ENCODE assay signal across 35 cellular contexts in genomic region chr1:230651235-230651634, GRCh38.
"Had no signal": no experiment of that assay in that cellular context is flagged by ENCODE, and none has a peak within 500 bp of the region (broad histone marks: within the 10 kb centered on the region; RNA-seq: fewer than 3 reads in every experiment).

No MANE protein-coding gene starts in this region.

- H3K27me3 ChIP-seq: MG63 had no signal

- DNase-seq: Karpas-422, MG63, MM.1S, MV-4-11, NCI-H1048, NCI-H1092, NCI-H1092 treated with DMSO at 0.1 percent for 48 hours, NCI-H1105, NCI-H1105 treated with DMSO at 0.1 percent for 48 hours, NCI-H1417, NCI-H1417 treated with DMSO at 0.1 percent for 48 hours, NCI-H1436, NCI-H1436 treated with DMSO at 0.1 percent for 48 hours, NCI-H146, NCI-H1694, NCI-H1694 treated with DMSO at 0.1 percent for 48 hours, NCI-H187, NCI-H187 treated with DMSO at 0.1 percent for 48 hours, NCI-H1930, NCI-H2029, NCI-H2029 treated with DMSO at 0.1 percent for 48 hours, NCI-H2081, NCI-H2081 treated with DMSO at 0.1 percent for 48 hours, NCI-H2107, NCI-H2171, NCI-H2171 treated with DMSO at 0.1 percent for 48 hours, NCI-H2227 treated with DMSO at 0.1 percent for 48 hours, NCI-H226, NCI-H345, NCI-H446, NCI-H446 treated with DMSO at 0.1 percent for 48 hours, NCI-H510A, NCI-H510A treated with DMSO at 0.1 percent for 48 hours, NCI-H524, NCI-H524 treated with DMSO at 0.1 percent for 48 hours had no signal

- H3K36me3 ChIP-seq: MG63 had no signal

- H3K4me3 ChIP-seq: MG63 had no signal
